Comparison of ENCODE assay signal across 1 cellular context in genomic region chr9:2745560-2746380, GRCh38.
TF ChIP-seq lines count a peak whose summit lies in the region.

No MANE protein-coding gene starts in this region.

TF ChIP-seq in GM23338, 12 proteins besides CTCF, POLR2A, EP300 and RAD21 (continued from another document):
- TF ChIP-seq ETS1 (IDR thresholded peaks at IDR 0.05) (no peak), EZH2phosphoT487 (IDR thresholded peaks at IDR 0.05; ENCODE audit: unreplicated experiment) (no peak), EZH2 (IDR thresholded peaks at IDR 0.05; ENCODE audit: low read depth, unreplicated experiment) (no peak), ZNF114 (CRISPR knock-in tag; IDR thresholded peaks at IDR 0.05) (no peak), ZNF462 (CRISPR knock-in tag; IDR thresholded peaks at IDR 0.05) (no peak), NANOG (IDR thresholded peaks at IDR 0.05; ENCODE audit: borderline replicate concordance) (no peak), POLR2AphosphoS5 (IDR thresholded peaks at IDR 0.05; ENCODE audit: low read depth) (no peak), CREB1 (CRISPR knock-in tag; IDR thresholded peaks at IDR 0.05; ENCODE audit: low read depth) (no peak), STAT1 (IDR thresholded peaks at IDR 0.05; ENCODE audit: unreplicated experiment) (no peak), JUNB (IDR thresholded peaks at IDR 0.05; ENCODE audit: unreplicated experiment) (no peak), ZNF331 (CRISPR knock-in tag; IDR thresholded peaks at IDR 0.05; ENCODE audit: low read depth) (no peak)
TF ChIP-seq in GM23338: peak in this region for 0.
